Comparison of ENCODE assay signal across 1 cellular context in genomic region chr3:57958642-57959406, GRCh38.
A peak's percentile ranks its signal among the peaks of the same experiment; 100 is the strongest.
TF ChIP-seq lines count a peak whose summit lies in the region.

No MANE protein-coding gene starts in this region.

TF ChIP-seq in K562, 482 proteins besides CTCF, POLR2A, EP300 and RAD21 (continued from another document):
- peak; percentile 44 for TF ChIP-seq RBM25 (IDR thresholded peaks at IDR 0.05; ENCODE audit: low read depth, low read length, severe bottlenecking)
- no peak for TF ChIP-seq ZNF3 (CRISPR knock-in tag; IDR thresholded peaks at IDR 0.05)
- TF ChIP-seq ZZZ3 (IDR thresholded peaks at IDR 0.05) = no peak
- TF ChIP-seq ZNF23 (CRISPR knock-in tag; IDR thresholded peaks at IDR 0.05) = no peak
- TF ChIP-seq FOXP4 (CRISPR knock-in tag; IDR thresholded peaks at IDR 0.05; ENCODE audit: borderline replicate concordance) = no peak
- no peak for TF ChIP-seq ZSCAN29 (IDR thresholded peaks at IDR 0.05)
- TF ChIP-seq AFF4 (CRISPR knock-in tag; IDR thresholded peaks at IDR 0.05) = no peak
- TF ChIP-seq BRCA1 (IDR thresholded peaks at IDR 0.05) = no peak
- no peak for TF ChIP-seq BRCA1 (CRISPR knock-in tag; IDR thresholded peaks at IDR 0.05)
- no peak for TF ChIP-seq ZKSCAN1 (IDR thresholded peaks at IDR 0.05; ENCODE audit: low read depth, low read length)
- no peak for TF ChIP-seq GMEB1 (CRISPR knock-in tag; IDR thresholded peaks at IDR 0.05)
- TF ChIP-seq SNRNP70 (optimal IDR thresholded peaks at IDR 0.05; ENCODE audit: low read depth, low read length) = no peak
- TF ChIP-seq ZBTB7A (IDR thresholded peaks at IDR 0.05; ENCODE audit: borderline replicate concordance, control insufficient read depth, low read depth, low read length) = no peak; the same call in 1 of the 2 replicates
- TF ChIP-seq HNRNPK (IDR thresholded peaks at IDR 0.05; ENCODE audit: low read depth, low read length, poor library complexity, severe bottlenecking) = no peak
- TF ChIP-seq, protein P1, sequence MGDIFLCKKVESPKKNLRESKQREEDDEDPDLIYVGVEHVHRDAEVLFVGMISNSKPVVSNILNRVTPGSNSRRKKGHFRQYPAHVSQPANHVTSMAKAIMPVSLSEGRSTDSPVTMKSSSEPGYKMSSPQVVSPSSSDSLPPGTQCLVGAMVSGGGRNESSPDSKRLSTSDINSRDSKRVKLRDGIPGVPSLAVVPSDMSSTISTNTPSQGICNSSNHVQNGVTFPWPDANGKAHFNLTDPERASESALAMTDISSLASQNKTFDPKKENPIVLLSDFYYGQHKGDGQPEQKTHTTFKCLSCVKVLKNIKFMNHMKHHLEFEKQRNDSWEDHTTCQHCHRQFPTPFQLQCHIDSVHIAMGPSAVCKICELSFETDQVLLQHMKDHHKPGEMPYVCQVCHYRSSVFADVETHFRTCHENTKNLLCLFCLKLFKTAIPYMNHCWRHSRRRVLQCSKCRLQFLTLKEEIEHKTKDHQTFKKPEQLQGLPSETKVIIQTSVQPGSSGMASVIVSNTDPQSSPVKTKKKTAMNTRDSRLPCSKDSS (IDR thresholded peaks at IDR 0.05; ENCODE audit: low read depth, partially characterized antibody) = no peak
- TF ChIP-seq ZNF644 (tag; IDR thresholded peaks at IDR 0.05; ENCODE audit: low read depth) = no peak
- TF ChIP-seq GABPA (tag; conservative IDR thresholded peaks at IDR 0.05; ENCODE audit: low read depth) = peak; percentile 70
- TF ChIP-seq ATF1 (CRISPR knock-in tag; IDR thresholded peaks at IDR 0.05) = no peak
- no peak for TF ChIP-seq ATF1 (tag; IDR thresholded peaks at IDR 0.05)
- TF ChIP-seq SMARCC2 (IDR thresholded peaks at IDR 0.05; ENCODE audit: low read depth) = no peak
- TF ChIP-seq ARID1B (IDR thresholded peaks at IDR 0.05) = peak; percentile 57
- TF ChIP-seq ZNF766 (CRISPR knock-in tag; conservative IDR thresholded peaks at IDR 0.05) = no peak
- TF ChIP-seq, protein P2, sequence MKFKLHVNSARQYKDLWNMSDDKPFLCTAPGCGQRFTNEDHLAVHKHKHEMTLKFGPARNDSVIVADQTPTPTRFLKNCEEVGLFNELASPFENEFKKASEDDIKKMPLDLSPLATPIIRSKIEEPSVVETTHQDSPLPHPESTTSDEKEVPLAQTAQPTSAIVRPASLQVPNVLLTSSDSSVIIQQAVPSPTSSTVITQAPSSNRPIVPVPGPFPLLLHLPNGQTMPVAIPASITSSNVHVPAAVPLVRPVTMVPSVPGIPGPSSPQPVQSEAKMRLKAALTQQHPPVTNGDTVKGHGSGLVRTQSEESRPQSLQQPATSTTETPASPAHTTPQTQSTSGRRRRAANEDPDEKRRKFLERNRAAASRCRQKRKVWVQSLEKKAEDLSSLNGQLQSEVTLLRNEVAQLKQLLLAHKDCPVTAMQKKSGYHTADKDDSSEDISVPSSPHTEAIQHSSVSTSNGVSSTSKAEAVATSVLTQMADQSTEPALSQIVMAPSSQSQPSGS (CRISPR knock-in tag; IDR thresholded peaks at IDR 0.05) = no peak
- no peak for TF ChIP-seq ZKSCAN3 (CRISPR knock-in tag; IDR thresholded peaks at IDR 0.05)
- no peak for TF ChIP-seq MBD2 (IDR thresholded peaks at IDR 0.05; ENCODE audit: borderline replicate concordance, low read depth)
- TF ChIP-seq ADNP (tag; IDR thresholded peaks at IDR 0.05) = no peak
- TF ChIP-seq ZBTB8A (IDR thresholded peaks at IDR 0.05; ENCODE audit: partially characterized antibody) = no peak
- no peak for TF ChIP-seq SMARCB1 (IDR thresholded peaks at IDR 0.05; ENCODE audit: insufficient read length, low read depth)
- TF ChIP-seq JUN (IDR thresholded peaks at IDR 0.05; ENCODE audit: borderline replicate concordance, low read depth, low read length) = no peak
- no peak for TF ChIP-seq JUN (CRISPR knock-in tag; IDR thresholded peaks at IDR 0.05; ENCODE audit: borderline replicate concordance)
- no peak for TF ChIP-seq ZNF449 (CRISPR knock-in tag; IDR thresholded peaks at IDR 0.05)
- TF ChIP-seq REST (CRISPR knock-in tag; IDR thresholded peaks at IDR 0.05; ENCODE audit: low read depth) = no peak
